ENCODE assay signal across 30 cellular contexts in genomic region chr4:7275490-7276154, GRCh38.
DNase-seq lines count a peak whose midpoint lies in the region; ATAC-seq, FAIRE-seq and TF ChIP-seq lines count a peak whose summit lies in the region.
"Had no signal": no experiment of that assay in that cellular context is flagged by ENCODE, and none has a peak within 500 bp of the region (broad histone marks: within the 10 kb centered on the region; RNA-seq: fewer than 3 reads in every experiment).

No MANE protein-coding gene starts in this region.

- peak; percentile 32 for DNase-seq in Right ventricle myocardium inferior (ENCODE audit: missing footprints)
- DNase-seq in left ventricle myocardium superior: no peak
- DNase-seq in brain microvascular endothelial cell: no peak
- peak; percentile 16 for DNase-seq in kidney
- DNase-seq in renal cortical epithelial cell (ENCODE audit: low read depth): peak; percentile 21
- DNase-seq in GM20000 (ENCODE audit: low spot score): no peak
- no peak for DNase-seq in islet precursor cell
- no peak for DNase-seq in amygdala (lab: John Stamatoyannopoulos, UW)
- DNase-seq: AML-193; CD4-positive, alpha-beta T cell; COR-L47; DMS53; GF-D8; GOT3; NCI-H1048; NCI-H1417 treated with DMSO at 0.1 percent for 48 hours; NCI-H1694 treated with DMSO at 0.1 percent for 48 hours; NCI-H2107; NCI-H510A; NCI-H69; SIG-M5; SK-N-SH; SW 1271 had no signal

- H3K4me1 ChIP-seq in kidney (ENCODE audit: control insufficient read depth in 1 of 2, insufficient read depth in 1 of 2, low read depth in 1 of 2, low read length in 2 of 2): no peaks in the 10 kb centered on the region
- H3K4me1 ChIP-seq: A549; BLaER1 treated with 17β-estradiol and CSF1 and Interleukin-3, amounts not matched to agents 10 nM and 100 nM; HAP-1 had no signal

- ATAC-seq in Right ventricle myocardium inferior: no peak
- no peak for ATAC-seq in left ventricle myocardium superior
- ATAC-seq: A549, Panc1 had no signal

- in situ Hi-C loops in brain microvascular endothelial cell (cut with HindIII; ENCODE audit: low pct_ligation_motif_present, low sequenced_read_pairs): no loop called here

- no peaks in the 10 kb centered on the region for H3K27me3 ChIP-seq in brain microvascular endothelial cell (replicated peaks)
- H3K27me3 ChIP-seq: BLaER1 treated with 17β-estradiol and CSF1 and Interleukin-3, amounts not matched to agents 10 nM and 100 nM had no signal

- H3K9me3 ChIP-seq in kidney (ENCODE audit: control insufficient read depth in 1 of 2, low read length in 2 of 2): no peaks in the 10 kb centered on the region
- H3K9me3 ChIP-seq: A549; BLaER1 treated with 17β-estradiol and CSF1 and Interleukin-3, amounts not matched to agents 10 nM and 100 nM; HAP-1; SK-N-SH had no signal

- H3K9ac ChIP-seq in kidney (ENCODE audit: low read length in 2 of 2): no peak overlapping the region
- H3K9ac ChIP-seq: BLaER1 treated with 17β-estradiol and CSF1 and Interleukin-3, amounts not matched to agents 10 nM and 100 nM; SK-N-SH had no signal

- TF ChIP-seq CTCF in brain microvascular endothelial cell (IDR thresholded peaks at IDR 0.05; ENCODE audit: low read depth, low read length, missing control alignments): peak; percentile 15
- no peak for TF ChIP-seq CTCF in kidney (IDR thresholded peaks at IDR 0.05; ENCODE audit: borderline replicate concordance, extremely low read depth, insufficient read depth)
- no peak for TF ChIP-seq CTCF in GM20000 (IDR thresholded peaks at IDR 0.05; ENCODE audit: extremely low read depth, missing control alignments)

- no peak overlapping the region for H3K27ac ChIP-seq in brain microvascular endothelial cell
- no peak overlapping the region for H3K27ac ChIP-seq in kidney (ENCODE audit: low read depth in 2 of 2, low read length in 2 of 2)
- H3K27ac ChIP-seq: A549; BLaER1 treated with 17β-estradiol and CSF1 and Interleukin-3, amounts not matched to agents 10 nM and 100 nM; HL-60; RWPE1 had no signal

- intact Hi-C loops in Right ventricle myocardium inferior (cut with DNase I): no loop called here
- intact Hi-C loops in left ventricle myocardium superior (cut with micrococcal nuclease): no loop called here
- intact Hi-C loops in kidney (cut with DNase I): no loop called here

- FAIRE-seq in kidney (lab: Jason Lieb, UNC): no peak
- FAIRE-seq: A549, GM12891 had no signal

- H3K4me3 ChIP-seq in brain microvascular endothelial cell (ENCODE audit: low read depth, low read length) (no peak overlapping the region), kidney (ENCODE audit: low read length in 2 of 2) (no peak overlapping the region)
- H3K4me3 ChIP-seq: A549; BLaER1 treated with 17β-estradiol and CSF1 and Interleukin-3, amounts not matched to agents 10 nM and 100 nM; HAP-1 had no signal

- no peaks in the 10 kb centered on the region for H3K36me3 ChIP-seq in brain microvascular endothelial cell (replicated peaks)
- H3K36me3 ChIP-seq in kidney (ENCODE audit: control insufficient read depth in 1 of 2, insufficient read depth in 2 of 2, low read length in 2 of 2): no peaks in the 10 kb centered on the region
- H3K36me3 ChIP-seq: BLaER1 treated with 17β-estradiol and CSF1 and Interleukin-3, amounts not matched to agents 10 nM and 100 nM; HAP-1 had no signal

Comparison
In these comparisons a context has a peak if more than half of its experiments do, and no peak if none do; other contexts are left out.
1. DNase-seq: peak in Right ventricle myocardium inferior (single experiment), kidney (single experiment) and renal cortical epithelial cell (single experiment); none in left ventricle myocardium superior (single experiment), brain microvascular endothelial cell (single experiment), GM20000 (single experiment), islet precursor cell (single experiment) and amygdala (0 of 56).